Comparison of ENCODE assay signal across 29 cellular contexts in genomic region chr16:89194340-89195311, GRCh38. TPM values are rescaled to one million over a fixed set of nuclear protein-coding genes. Genes with fewer than 3 reads are reported as not detected.
DNase-seq lines count a peak whose midpoint lies in the region; TF ChIP-seq lines count a peak whose summit lies in the region.
"Had no signal": no experiment of that assay in that cellular context is flagged by ENCODE, and none has a peak within 500 bp of the region (broad histone marks: within the 10 kb centered on the region; RNA-seq: fewer than 3 reads in every experiment).

No MANE protein-coding gene starts in this region.

- DNase-seq in activated CD4-positive, alpha-beta T cell treated with anti-CD3 and anti-CD28 coated beads, Interleukin-2, amount 10 ng/mL, durations not matched to agents 7 days and 5 days: peak; percentile 5
- no peak for DNase-seq in activated CD4-positive, alpha-beta T cell treated with anti-CD3 and anti-CD28 coated beads, Interleukin-2, amount 50 U/mL, for 4 hours
- DNase-seq in H9 (peak; percentile 26), hepatocyte (ENCODE audit: low spot score) (peak; percentile 5), trophoblast cell (no peak), hepatic stellate cell (ENCODE audit: low spot score) (no peak), A673 (ENCODE audit: low spot score) (no peak), iPS-NIHi7 (ENCODE audit: extremely low spot score) (no peak)
- DNase-seq: activated CD8-positive, alpha-beta memory T cell treated with anti-CD3 and anti-CD28 coated beads, Interleukin-2, amount 50 U/mL, for 48 hours; activated naive CD8-positive, alpha-beta T cell treated with anti-CD3 and anti-CD28 coated beads for 36 hours; AML-193; central memory CD4-positive, alpha-beta T cell; dermis blood vessel endothelial cell; DMS79; midbrain; NCI-H1048; NCI-H1930; NCI-H748 treated with DMSO at 0.1 percent for 48 hours; stimulated activated CD4-positive, alpha-beta T cell treated with anti-CD3 and anti-CD28 coated beads, Interleukin-2, amount 100 ng/mL, for 24 hours had no signal

- BruUV-seq in A673 (replicated peaks; lab: Mats Ljungman, UMichigan): no TSS peak

- H3T11ph ChIP-seq in H9 (ENCODE audit: low read length): no peak overlapping the region

- POLR2A ChIA-PET in activated CD4-positive, alpha-beta T cell treated with anti-CD3 and anti-CD28 coated beads, Interleukin-2, amount 10 ng/mL, durations not matched to agents 7 days and 5 days (lab: Charles Lee): no interaction called here
- POLR2A ChIA-PET in A673 (lab: Charles Lee; ENCODE audit: low non-redundant PET): no interaction called here

- no peaks in the 10 kb centered on the region for H3K4me1 Mint-ChIP-seq in activated CD4-positive, alpha-beta T cell treated with anti-CD3 and anti-CD28 coated beads, Interleukin-2, amount 10 ng/mL, durations not matched to agents 7 days and 5 days
- no peaks in the 10 kb centered on the region for H3K4me1 Mint-ChIP-seq in H9
- H3K4me1 Mint-ChIP-seq: activated naive CD8-positive, alpha-beta T cell treated with anti-CD3 and anti-CD28 coated beads for 36 hours; nephron had no signal

- H3K18ac ChIP-seq in H9 (ENCODE audit: insufficient read length, low read depth, low read length): no peak overlapping the region
- H3K18ac ChIP-seq in trophoblast cell (ENCODE audit: low read length): no peak overlapping the region

- H3K27me3 ChIP-seq in H9 (ENCODE audit: insufficient read depth, low read length): no peaks in the 10 kb centered on the region; the same call in 1 of the 2 replicates
- H3K27me3 ChIP-seq in hepatocyte: peaks cover 7% of the 10 kb centered on the region
- peaks cover 6% of the 10 kb centered on the region for H3K27me3 ChIP-seq in trophoblast cell (ENCODE audit: insufficient read depth, low read length)
- H3K27me3 ChIP-seq in A673 (replicated peaks; ENCODE audit: insufficient read depth, low read depth, low read length, poor library complexity): no peaks in the 10 kb centered on the region

- H3K36me3 ChIP-seq in hepatocyte (replicated peaks; ENCODE audit: insufficient read depth, low read depth) (no peaks in the 10 kb centered on the region), trophoblast cell (ENCODE audit: control insufficient read depth in 1 of 2, insufficient read depth in 2 of 2, low read length in 2 of 2) (no peaks in the 10 kb centered on the region), A673 (ENCODE audit: insufficient read depth, low read length, poor library complexity, severe bottlenecking) (no peaks in the 10 kb centered on the region)

- H4K20me1 ChIP-seq in H9 (ENCODE audit: control insufficient read depth, insufficient read depth, insufficient read length) (no peaks in the 10 kb centered on the region), hepatocyte (ENCODE audit: insufficient read depth, poor library complexity, severe bottlenecking) (no peaks in the 10 kb centered on the region)

- WGBS in H9 (ENCODE audit: extremely low coverage, insufficient read length, low lambda C conversion rate): no CpG with 5 or more reads among the region's 45 CpGs
- WGBS in hepatocyte (ENCODE audit: low lambda C conversion rate, missing lambda C conversion rate): 93% methylated on average over 42 of the region's 45 CpGs
- whole genome bisulfite sequencing in trophoblast cell (ENCODE audit: extremely low coverage, insufficient coverage, insufficient read length): no CpG with 5 or more reads among the region's 45 CpGs

- no peak overlapping the region for H2BK20ac ChIP-seq in H9 (ENCODE audit: low read depth, low read length, poor library complexity, severe bottlenecking)

- H3K9me2 ChIP-seq in hepatocyte (replicated peaks; ENCODE audit: insufficient read depth): no peaks in the 10 kb centered on the region

- H3K4me1 ChIP-seq in H9 (ENCODE audit: insufficient read depth, low read length): no peaks in the 10 kb centered on the region
- H3K4me1 ChIP-seq in hepatocyte (ENCODE audit: insufficient read depth): peaks cover 6% of the 10 kb centered on the region
- peaks cover 0 to 4% of the 10 kb centered on the region in 2 experiments for H3K4me1 ChIP-seq in trophoblast cell (ENCODE audit: control insufficient read depth in 1 of 2, insufficient read depth in 2 of 2, low read length in 2 of 2)
- H3K4me1 ChIP-seq in A673 (ENCODE audit: insufficient read depth, low read length, poor library complexity, severe bottlenecking): peaks cover 7% of the 10 kb centered on the region

- H2AFZ ChIP-seq in H9 (ENCODE audit: low read length) (no peak overlapping the region), hepatocyte (no peak overlapping the region), trophoblast cell (ENCODE audit: insufficient read depth, low read length, poor library complexity) (no peak overlapping the region)

- no peak overlapping the region for H2BK15ac ChIP-seq in H9 (ENCODE audit: low read depth, low read length)

- no peaks in the 10 kb centered on the region for H3K9me3 Mint-ChIP-seq in activated CD4-positive, alpha-beta T cell treated with anti-CD3 and anti-CD28 coated beads, Interleukin-2, amount 10 ng/mL, durations not matched to agents 7 days and 5 days
- peaks cover 5% of the 10 kb centered on the region in 2 experiments; a peak in 2 of 5 replicates for H3K9me3 Mint-ChIP-seq in H9
- H3K9me3 Mint-ChIP-seq: activated naive CD8-positive, alpha-beta T cell treated with anti-CD3 and anti-CD28 coated beads for 36 hours; activated T-helper 2 cell treated with anti-CD3 and anti-CD28 coated beads, Interferon-gamma antibody, Interleukin-2, Interleukin-4, amounts not matched to agents 10 μg/mL and 5 μg/mL and 100 μg/mL, durations not matched to agents 14 hours and 24 hours and 36 hours; nephron; T-helper 2 cell treated with Interferon-gamma antibody and Interleukin-4, amounts not matched to agents 5 μg/mL and 100 μg/mL, for 36 hours had no signal

- H3K9me3 ChIP-seq in H9 (ENCODE audit: control insufficient read depth, low read depth, low read length): no peaks in the 10 kb centered on the region
- H3K9me3 ChIP-seq in hepatocyte (ENCODE audit: low read depth): no peaks in the 10 kb centered on the region
- peaks cover 4% of the 10 kb centered on the region for H3K9me3 ChIP-seq in trophoblast cell (ENCODE audit: insufficient read depth, low read depth, low read length)
- no peaks in the 10 kb centered on the region for H3K9me3 ChIP-seq in A673 (ENCODE audit: low read depth, low read length, poor library complexity, severe bottlenecking)

- no peak overlapping the region for H4K5ac ChIP-seq in H9 (ENCODE audit: insufficient read length, low read depth, low read length)

- no peak overlapping the region for H3K4ac ChIP-seq in H9 (ENCODE audit: low read depth, low read length)
- no peak overlapping the region for H3K4ac ChIP-seq in trophoblast cell (ENCODE audit: low read depth, low read length)

- H3K23ac ChIP-seq in H9 (ENCODE audit: insufficient read length, low read depth, low read length) (no peak overlapping the region), trophoblast cell (ENCODE audit: low read length) (no peak overlapping the region)

- H2BK120ac ChIP-seq in H9 (ENCODE audit: low read depth, low read length, poor library complexity, severe bottlenecking) (no peak overlapping the region), trophoblast cell (ENCODE audit: insufficient read depth, low read length, poor library complexity) (no peak overlapping the region)

- no peak overlapping the region for H4K91ac ChIP-seq in H9 (ENCODE audit: insufficient read length, low read depth, low read length)
- no peak overlapping the region for H4K91ac ChIP-seq in trophoblast cell (ENCODE audit: low read depth, low read length)

- no peaks in the 10 kb centered on the region for H3K36me3 Mint-ChIP-seq in activated CD4-positive, alpha-beta T cell treated with anti-CD3 and anti-CD28 coated beads, Interleukin-2, amount 10 ng/mL, durations not matched to agents 7 days and 5 days (ENCODE audit: low read depth)
- H3K36me3 Mint-ChIP-seq in H9 (ENCODE audit: insufficient read depth in 1 of 3, low read depth in 3 of 3): no peaks in the 10 kb centered on the region
- H3K36me3 Mint-ChIP-seq: activated naive CD8-positive, alpha-beta T cell treated with anti-CD3 and anti-CD28 coated beads for 36 hours had no signal

- H3K23me2 ChIP-seq in H9 (ENCODE audit: insufficient read length, low read depth, low read length, poor library complexity, severe bottlenecking): peaks cover 5% of the 10 kb centered on the region

- H3K79me2 ChIP-seq in H9 (ENCODE audit: insufficient read depth, low read length): no peaks in the 10 kb centered on the region
- no peaks in the 10 kb centered on the region for H3K79me2 ChIP-seq in hepatocyte
- no peaks in the 10 kb centered on the region for H3K79me2 ChIP-seq in trophoblast cell (ENCODE audit: control insufficient read depth, insufficient read depth, low read length, poor library complexity)

- CTCF ChIA-PET in activated CD4-positive, alpha-beta T cell treated with anti-CD3 and anti-CD28 coated beads, Interleukin-2, amount 10 ng/mL, durations not matched to agents 7 days and 5 days (lab: Charles Lee): no interaction called here
- CTCF ChIA-PET in A673 (lab: Charles Lee): no interaction called here

- no peak for TF ChIP-seq CTCF in H9 (conservative IDR thresholded peaks at IDR 0.05)
- no peak for TF ChIP-seq CTCF in hepatocyte (IDR thresholded peaks at IDR 0.05; ENCODE audit: poor library complexity)
- no peak for TF ChIP-seq CTCF in A673 (conservative IDR thresholded peaks at IDR 0.05; ENCODE audit: low read depth, low read length)

- H2BK5ac ChIP-seq in H9 (ENCODE audit: insufficient read length, low read length) (no peak overlapping the region), trophoblast cell (ENCODE audit: low read depth, low read length, poor library complexity) (no peak overlapping the region)

- H3K14ac ChIP-seq in H9 (ENCODE audit: insufficient read depth, low read length): no peak overlapping the region
- no peak overlapping the region for H3K14ac ChIP-seq in trophoblast cell (ENCODE audit: low read length)

- no peak overlapping the region for H4K12ac ChIP-seq in trophoblast cell (ENCODE audit: low read depth, low read length)

- no peak overlapping the region for H3K9ac ChIP-seq in H9 (ENCODE audit: extremely low read depth, insufficient read length, low read length)
- H3K9ac ChIP-seq in trophoblast cell (ENCODE audit: low read length): no peak overlapping the region

- H3K27ac ChIP-seq in H9 (ENCODE audit: insufficient read length, low read depth, low read length): no peak overlapping the region
- H3K27ac ChIP-seq in hepatocyte: no peak overlapping the region
- no peak overlapping the region for H3K27ac ChIP-seq in trophoblast cell (ENCODE audit: low read depth, low read length)
- no peak overlapping the region for H3K27ac ChIP-seq in A673 (ENCODE audit: low read depth, low read length, poor library complexity, severe bottlenecking)
- H3K27ac ChIP-seq: HL-60, SK-N-MC, VCaP had no signal

- no peak overlapping the region for H4K8ac ChIP-seq in H9 (replicated peaks; ENCODE audit: insufficient read length, low read depth, low read length)
- H4K8ac ChIP-seq in trophoblast cell (ENCODE audit: low read depth, low read length): no peak overlapping the region

- H3K56ac ChIP-seq in H9 (ENCODE audit: insufficient read length, low read depth, low read length): no peak overlapping the region

- H2BK12ac ChIP-seq in H9 (ENCODE audit: insufficient read length, low read depth, low read length) (no peak overlapping the region), trophoblast cell (ENCODE audit: low read length) (no peak overlapping the region)

- H3K4me2 ChIP-seq in H9 (ENCODE audit: insufficient read depth, insufficient read length, low read length): no peak overlapping the region
- no peak overlapping the region for H3K4me2 ChIP-seq in hepatocyte
- H3K4me2 ChIP-seq in trophoblast cell (ENCODE audit: low read length): no peak overlapping the region

- H3K27ac Mint-ChIP-seq in activated CD4-positive, alpha-beta T cell treated with anti-CD3 and anti-CD28 coated beads, Interleukin-2, amount 10 ng/mL, durations not matched to agents 7 days and 5 days: no peak overlapping the region
- H3K27ac Mint-ChIP-seq in H9: no peak overlapping the region
- H3K27ac Mint-ChIP-seq: activated naive CD8-positive, alpha-beta T cell treated with anti-CD3 and anti-CD28 coated beads for 36 hours; activated T-helper 2 cell treated with anti-CD3 and anti-CD28 coated beads, Interferon-gamma antibody, Interleukin-2, Interleukin-4, amounts not matched to agents 10 μg/mL and 5 μg/mL and 100 μg/mL, durations not matched to agents 14 hours and 24 hours and 36 hours; nephron; T-helper 2 cell treated with Interferon-gamma antibody and Interleukin-4, amounts not matched to agents 5 μg/mL and 100 μg/mL, for 36 hours had no signal

- H3K4me3 ChIP-seq in hepatocyte: no peak overlapping the region
- peak overlapping the region; percentile 16 for H3K4me3 ChIP-seq in trophoblast cell (ENCODE audit: low read depth, low read length)
- no peak overlapping the region for H3K4me3 ChIP-seq in A673 (ENCODE audit: low read depth, low read length, poor library complexity, severe bottlenecking)
- H3K4me3 ChIP-seq: GM12878, SK-N-MC had no signal

- H3K27me3 Mint-ChIP-seq in activated CD4-positive, alpha-beta T cell treated with anti-CD3 and anti-CD28 coated beads, Interleukin-2, amount 10 ng/mL, durations not matched to agents 7 days and 5 days: no peaks in the 10 kb centered on the region
- peaks cover 36% of the 10 kb centered on the region for H3K27me3 Mint-ChIP-seq in H9 (ENCODE audit: low read depth)

- no peak overlapping the region for H3K4me3 Mint-ChIP-seq in activated CD4-positive, alpha-beta T cell treated with anti-CD3 and anti-CD28 coated beads, Interleukin-2, amount 10 ng/mL, durations not matched to agents 7 days and 5 days
- H3K4me3 Mint-ChIP-seq in H9: no peak overlapping the region
- H3K4me3 Mint-ChIP-seq: activated naive CD8-positive, alpha-beta T cell treated with anti-CD3 and anti-CD28 coated beads for 36 hours; nephron had no signal

- intact Hi-C loops in A673 (cut with micrococcal nuclease; ENCODE audit: unreplicated experiment): loop anchor here (5.0 kb wide), 1 partner anchor 293 kb away; no protein-coding TSS in a partner anchor

- H2AK5ac ChIP-seq in H9 (ENCODE audit: insufficient read length, low read length) (no peak overlapping the region), trophoblast cell (ENCODE audit: low read length) (no peak overlapping the region)

- H3K79me1 ChIP-seq in H9 (ENCODE audit: insufficient read depth, low read depth, low read length, poor library complexity, severe bottlenecking): no peaks in the 10 kb centered on the region
- H3K79me1 ChIP-seq in trophoblast cell (ENCODE audit: low read length): no peaks in the 10 kb centered on the region

RNA-seq across cellular contexts. Expression of gene SLC22A31, which starts 5.7 kb away (rescaled TPM):
- total RNA-seq in activated CD4-positive, alpha-beta T cell treated with anti-CD3 and anti-CD28 coated beads, Interleukin-2, amount 10 ng/mL, durations not matched to agents 7 days and 5 days: 1 to 10 TPM; 1.8 to 2.8 TPM
- total RNA-seq in H9 (2021): 7.7 and 8.1 TPM in 2 replicates
- 1.6 and 2.2 TPM in 2 replicates for total RNA-seq in hepatocyte
- polyA plus RNA-seq in hepatocyte: 1.4 and 12.1 TPM in 2 replicates
- 2.1 and 2.2 TPM in 2 replicates for polyA plus RNA-seq in trophoblast cell (2013)
- 0.47 and 1.0 TPM in 2 replicates for total RNA-seq in A673 (2021)
- total RNA-seq: A172; activated naive CD8-positive, alpha-beta T cell treated with anti-CD3 and anti-CD28 coated beads for 36 hours; dermis blood vessel endothelial cell; glomerular endothelial cell; GM12878; skeletal muscle tissue had no signal

RNA-seq across cellular contexts. Expression of gene ZNF778, which starts 22.9 kb away (rescaled TPM):
- total RNA-seq in activated CD4-positive, alpha-beta T cell treated with anti-CD3 and anti-CD28 coated beads, Interleukin-2, amount 10 ng/mL, durations not matched to agents 7 days and 5 days: 1 to 10 TPM; 8.3 to 9.2 TPM
- total RNA-seq in H9 (2021) (16.4 and 17.5 TPM in 2 replicates), hepatocyte (2.9 and 6.4 TPM in 2 replicates), A673 (2021) (11.8 and 14.0 TPM in 2 replicates)
- 1.3 and 3.6 TPM in 2 replicates for polyA plus RNA-seq in hepatocyte
- polyA plus RNA-seq in trophoblast cell (2013): 11.2 and 13.0 TPM in 2 replicates

RNA-seq across cellular contexts. Expression of gene CDH15, which starts 23.1 kb away (rescaled TPM):
- total RNA-seq in activated CD4-positive, alpha-beta T cell treated with anti-CD3 and anti-CD28 coated beads, Interleukin-2, amount 10 ng/mL, durations not matched to agents 7 days and 5 days: not detected
- 0.18 and 0.28 TPM in 2 replicates for total RNA-seq in H9 (2021)
- 0.13 TPM in 1 of 2 replicates, not detected in the other for total RNA-seq in hepatocyte
- 0.12 and 0.47 TPM in 2 replicates for polyA plus RNA-seq in hepatocyte
- 0.07 and 0.10 TPM in 2 replicates for polyA plus RNA-seq in trophoblast cell (2013)
- 0.13 and 0.24 TPM in 2 replicates for total RNA-seq in A673 (2021)
- total RNA-seq: A172; activated naive CD8-positive, alpha-beta T cell treated with anti-CD3 and anti-CD28 coated beads for 36 hours; activated T-helper 2 cell treated with anti-CD3 and anti-CD28 coated beads, Interferon-gamma antibody, Interleukin-2, Interleukin-4, amounts not matched to agents 10 μg/mL and 5 μg/mL and 100 μg/mL, durations not matched to agents 14 hours and 24 hours and 36 hours; dermis blood vessel endothelial cell had no signal

Comparison
In these comparisons a context has a peak if more than half of its experiments do, and no peak if none do; other contexts are left out.
1. DNase-seq: peak in activated CD4-positive, alpha-beta T cell treated with anti-CD3 and anti-CD28 coated beads, Interleukin-2, amount 10 ng/mL, durations not matched to agents 7 days and 5 days (single experiment), H9 (single experiment) and hepatocyte (single experiment); none in activated CD4-positive, alpha-beta T cell treated with anti-CD3 and anti-CD28 coated beads, Interleukin-2, amount 50 U/mL, for 4 hours (0 of 2), trophoblast cell (0 of 2), hepatic stellate cell (single experiment), A673 (single experiment) and iPS-NIHi7 (single experiment).